22 cellular contexts compared by ENCODE assay signal in genomic region chr6:162817196-162817595, GRCh38.
"Had no signal": no experiment of that assay in that cellular context is flagged by ENCODE, and none has a peak within 500 bp of the region (broad histone marks: within the 10 kb centered on the region; RNA-seq: fewer than 3 reads in every experiment).

No MANE protein-coding gene starts in this region.

- H3K27ac Mint-ChIP-seq: dendritic cell treated with granulocyte-macrophage colony-stimulating factor and Interleukin-4, amounts not matched to agents 40 ng/mL and 50 ng/mL, for 4 days; effector memory CD8-positive, alpha-beta T cell; immature natural killer cell; memory B cell; naive B cell; nephron; progenitor cell of endocrine pancreas had no signal

- H3K9me3 Mint-ChIP-seq: effector memory CD8-positive, alpha-beta T cell; memory B cell; naive B cell; nephron had no signal

- DNase-seq: effector memory CD8-positive, alpha-beta T cell; glutamatergic neuron; immature natural killer cell; left lung; lower lobe of right lung; midbrain; naive B cell; right cardiac atrium; stimulated activated CD4-positive, alpha-beta T cell treated with anti-CD3 and anti-CD28 coated beads, Interleukin-2, amount 100 ng/mL, for 48 hours; stimulated activated naive CD4-positive, alpha-beta T cell treated with Interleukin-2 at 50 U/mL for 16 hours; trophoblast cell had no signal

- H3K27me3 Mint-ChIP-seq: dendritic cell treated with granulocyte-macrophage colony-stimulating factor and Interleukin-4, amounts not matched to agents 40 ng/mL and 50 ng/mL, for 4 days; effector memory CD8-positive, alpha-beta T cell; memory B cell; naive B cell; progenitor cell of endocrine pancreas had no signal

- H3K4me1 ChIP-seq: esophagus muscularis mucosa, gastroesophageal sphincter, left lung, lower lobe of right lung had no signal

- H3K9me3 ChIP-seq: esophagus muscularis mucosa, gastroesophageal sphincter, left lung, lower lobe of right lung, neutrophil had no signal

- FAIRE-seq: colon, keratinocyte had no signal

- H3K36me3 ChIP-seq: esophagus muscularis mucosa, gastroesophageal sphincter, left lung, lower lobe of right lung, neutrophil had no signal

- H3K27ac ChIP-seq: epithelial cell of prostate, esophagus muscularis mucosa, gastroesophageal sphincter, left lung, lower lobe of right lung, neutrophil had no signal

- H3K4me2 ChIP-seq: smooth muscle cell had no signal

- H3K36me3 Mint-ChIP-seq: immature natural killer cell, memory B cell, naive B cell had no signal

- H3K4me3 ChIP-seq: esophagus muscularis mucosa, gastroesophageal sphincter, left lung, lower lobe of right lung, smooth muscle cell had no signal

- H3K4me1 Mint-ChIP-seq: immature natural killer cell, memory B cell, naive B cell, nephron had no signal

- H3K27me3 ChIP-seq: esophagus muscularis mucosa, gastroesophageal sphincter, left lung, neutrophil had no signal

- H3K4me3 Mint-ChIP-seq: dendritic cell treated with granulocyte-macrophage colony-stimulating factor and Interleukin-4, amounts not matched to agents 40 ng/mL and 50 ng/mL, for 4 days; effector memory CD8-positive, alpha-beta T cell; immature natural killer cell; memory B cell; naive B cell; nephron had no signal

- ATAC-seq: effector memory CD8-positive, alpha-beta T cell; gastroesophageal sphincter; left lung; lower lobe of right lung; right cardiac atrium had no signal
